9 cellular contexts compared by ENCODE assay signal in genomic region chr1:47175227-47175934, GRCh38. TPM values are rescaled to one million over a fixed set of nuclear protein-coding genes. Genes with fewer than 3 reads are reported as not detected.
DNase-seq lines count a peak whose midpoint lies in the region; ATAC-seq and TF ChIP-seq lines count a peak whose summit lies in the region.
"Had no signal": no experiment of that assay in that cellular context is flagged by ENCODE, and none has a peak within 500 bp of the region (broad histone marks: within the 10 kb centered on the region; RNA-seq: fewer than 3 reads in every experiment).

No MANE protein-coding gene starts in this region.

- H3K4me3 ChIP-seq in fibroblast of mammary gland (ENCODE audit: control insufficient read depth, low read depth, low read length) = no peak overlapping the region
- H3K4me3 ChIP-seq: BLaER1 treated with 17β-estradiol and CSF1 and Interleukin-3, amounts not matched to agents 10 nM and 100 nM had no signal

- ATAC-seq in HG02885 (IDR thresholded peaks at IDR 0.05; ENCODE audit: poor library complexity, unreplicated experiment) (peak; percentile 45), natural killer cell (peak; percentile 64 to 75 (median 70))

- intact Hi-C loops in natural killer cell (cut with micrococcal nuclease) = no loop called here

- H3K4me1 Mint-ChIP-seq in natural killer cell = peaks cover 16 to 22% of the 10 kb centered on the region in 2 donors

- no peaks in the 10 kb centered on the region for H3K9me3 Mint-ChIP-seq in natural killer cell

- TF ChIP-seq CTCF in fibroblast of mammary gland (conservative IDR thresholded peaks at IDR 0.05; ENCODE audit: control insufficient read depth, insufficient read depth, low read depth, low read length) = peak; percentile 100
- peak; percentile 83 for TF ChIP-seq CTCF in natural killer cell (IDR thresholded peaks at IDR 0.05)

- H3K27me3 Mint-ChIP-seq in natural killer cell (ENCODE audit: low read depth in 2 of 2) = peaks cover 16 to 53% of the 10 kb centered on the region in 2 donors

- no peaks in the 10 kb centered on the region for H3K36me3 Mint-ChIP-seq in natural killer cell

- DNase-seq in NCI-H146 (lab: John Stamatoyannopoulos, UW) (peak; percentile 4), NCI-H146 treated with DMSO at 0.1 percent for 48 hours (lab: John Stamatoyannopoulos, UW; ENCODE audit: unreplicated experiment) (no peak), NCI-H526 (lab: John Stamatoyannopoulos, UW) (peak; percentile 41 to 74), fibroblast of mammary gland (ENCODE audit: low read depth) (peak; percentile 58), natural killer cell (peak; percentile 12), ureter (ENCODE audit: low spot score) (peak; percentile 58)
- peak; percentile 60 for DNase-seq in activated CD8-positive, alpha-beta memory T cell treated with anti-CD3 and anti-CD28 coated beads, Interleukin-2, amount 50 U/mL, for 48 hours

- H3K4me3 Mint-ChIP-seq in natural killer cell = no peak overlapping the region

- H3K27ac Mint-ChIP-seq in natural killer cell = no peak overlapping the region

RNA-seq across cellular contexts. Expression of gene PDZK1IP1, which starts 14.5 kb away (rescaled TPM):
- total RNA-seq in natural killer cell (under 1 TPM in 1 of 3 donors, not detected in 2; 0.54 TPM), ureter (1.9 TPM)

RNA-seq across cellular contexts. Expression of gene CYP4A22, which starts 38.1 kb away (rescaled TPM):
- total RNA-seq in natural killer cell = not detected
- total RNA-seq in ureter = 0.23 TPM

RNA-seq across cellular contexts. Expression of gene TAL1, which starts 56.6 kb away (rescaled TPM):
- total RNA-seq in natural killer cell (1 to 10 TPM in 2 of 3 donors, under 1 TPM in 1; 0.91 to 6.7 (median 3.5) TPM), ureter (3.2 TPM)
